In the genomic region with DNA sequence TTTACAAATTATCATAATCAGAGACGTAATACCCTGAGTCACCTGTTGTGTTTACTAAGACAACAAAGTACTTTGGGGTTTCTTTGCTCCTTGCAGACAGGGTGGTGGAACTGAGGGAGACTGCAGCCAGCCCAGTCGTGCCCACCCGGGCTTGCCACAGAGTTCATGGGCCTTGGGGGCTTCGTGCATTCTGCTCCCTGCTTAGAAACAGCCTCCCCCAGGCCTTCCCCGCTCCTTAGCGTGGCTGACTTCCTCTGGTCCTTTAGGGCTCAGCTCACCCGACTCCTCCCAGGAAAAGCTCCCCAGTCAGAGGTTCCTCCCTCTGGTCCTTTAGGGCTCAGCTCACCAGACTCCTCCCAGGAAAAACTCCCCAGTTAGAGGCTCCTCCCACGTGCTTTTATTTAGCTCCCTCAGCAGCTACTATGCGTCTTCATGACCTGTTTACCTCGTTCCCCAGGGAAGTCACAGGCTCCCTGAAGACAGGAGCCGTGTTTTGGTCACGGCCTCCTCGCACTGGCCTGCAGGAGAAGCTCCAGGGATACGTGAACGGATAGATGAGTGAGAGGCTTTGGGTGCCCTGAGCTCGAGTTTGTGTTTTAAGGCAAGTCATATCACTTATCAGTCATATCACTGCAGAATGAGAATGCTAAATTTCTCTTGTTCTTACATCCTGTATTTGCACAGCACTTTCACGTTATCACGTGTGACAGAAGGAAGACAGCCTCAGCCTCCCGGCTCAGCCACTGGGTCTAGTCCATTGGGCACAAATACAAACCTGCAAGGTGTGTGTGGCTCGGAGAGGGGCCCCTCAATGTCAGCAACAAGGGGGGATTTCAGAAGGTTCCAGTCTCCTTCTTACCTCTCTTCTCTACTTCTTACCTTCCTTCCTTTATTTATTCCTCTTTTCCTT, we compare ENCODE assay signal across 3 cellular contexts.
TF ChIP-seq lines count a peak whose summit lies in the region.

No MANE protein-coding gene starts in this region.

TF ChIP-seq in HCT116, 20 proteins besides CTCF, POLR2A, EP300 and RAD21:
- TF ChIP-seq SP1 (IDR thresholded peaks at IDR 0.05; ENCODE audit: low read depth) (no peak), POLR2AphosphoS5 (IDR thresholded peaks at IDR 0.05; ENCODE audit: low read depth, low read length) (no peak), ZFX (IDR thresholded peaks at IDR 0.05) (no peak), ZBTB33 (IDR thresholded peaks at IDR 0.05; ENCODE audit: extremely low read depth, insufficient replicate concordance, low read length) (no peak)
- TF ChIP-seq, protein P1, sequence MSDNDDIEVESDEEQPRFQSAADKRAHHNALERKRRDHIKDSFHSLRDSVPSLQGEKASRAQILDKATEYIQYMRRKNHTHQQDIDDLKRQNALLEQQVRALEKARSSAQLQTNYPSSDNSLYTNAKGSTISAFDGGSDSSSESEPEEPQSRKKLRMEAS (IDR thresholded peaks at IDR 0.05), result no peak

TF ChIP-seq in H1, 55 proteins besides CTCF, POLR2A, EP300 and RAD21:
- TF ChIP-seq TBP (IDR thresholded peaks at IDR 0.05; ENCODE audit: low read depth, low read length) (no peak), HDAC2 (IDR thresholded peaks at IDR 0.05; ENCODE audit: borderline replicate concordance in 1 of 2, low read depth in 2 of 2, low read length in 2 of 2) (no peak)
TF ChIP-seq in H1: peak in this region for 0.

TF ChIP-seq in HEK293T, 16 proteins besides CTCF, POLR2A, EP300 and RAD21:
- TF ChIP-seq TARDBP (IDR thresholded peaks at IDR 0.05) (no peak), SP1 (IDR thresholded peaks at IDR 0.05) (no peak), ARNT (IDR thresholded peaks at IDR 0.05) (no peak), ELF4 (IDR thresholded peaks at IDR 0.05) (no peak), NFRKB (IDR thresholded peaks at IDR 0.05) (no peak), LEF1 (IDR thresholded peaks at IDR 0.05; ENCODE audit: borderline replicate concordance) (no peak), PKNOX1 (IDR thresholded peaks at IDR 0.05) (no peak), BHLHE40 (IDR thresholded peaks at IDR 0.05; ENCODE audit: borderline replicate concordance) (no peak), ZNF384 (IDR thresholded peaks at IDR 0.05) (no peak), FOXM1 (IDR thresholded peaks at IDR 0.05; ENCODE audit: borderline replicate concordance) (no peak), HDGF (IDR thresholded peaks at IDR 0.05; ENCODE audit: borderline replicate concordance) (no peak), FOXA1 (IDR thresholded peaks at IDR 0.05) (no peak), L3MBTL2 (conservative IDR thresholded peaks at IDR 0.05) (no peak), CTBP1 (IDR thresholded peaks at IDR 0.05; ENCODE audit: borderline replicate concordance) (no peak), SUZ12 (IDR thresholded peaks at IDR 0.05) (no peak), FOXK2 (IDR thresholded peaks at IDR 0.05) (no peak)
